ENCODE assay signal across 29 cellular contexts in genomic region chr1:223783676-223784075, GRCh38.
"Had no signal": no experiment of that assay in that cellular context is flagged by ENCODE, and none has a peak within 500 bp of the region (broad histone marks: within the 10 kb centered on the region; RNA-seq: fewer than 3 reads in every experiment).

No MANE protein-coding gene starts in this region.

- H3K9me3 ChIP-seq: adrenal gland, gastrocnemius medialis, left lung, mucosa of descending colon, psoas muscle, sigmoid colon, tibial artery, upper lobe of right lung had no signal

- H3K9me3 Mint-ChIP-seq: activated naive CD4-positive, alpha-beta T cell treated with anti-CD3 and anti-CD28 coated beads, Interleukin-2, amount 50 U/mL, for 72 hours; activated T-helper 2 cell treated with anti-CD3 and anti-CD28 coated beads, Interferon-gamma antibody, Interleukin-2, Interleukin-4, amounts not matched to agents 10 μg/mL and 5 μg/mL and 100 μg/mL, durations not matched to agents 14 hours and 24 hours and 36 hours; endodermal cell; neural crest cell; stimulated activated memory B cell treated with anti-CD40 and anti-IgM and Interleukin-4, amounts not matched to agents 10 μg/mL and 1 μg/mL and 100 μg/mL, for 72 hours; stimulated activated naive CD8-positive, alpha-beta T cell treated with anti-CD3 and anti-CD28 coated beads, Interleukin-15, amount 100 ng/mL, for 72 hours had no signal

- H3K27me3 Mint-ChIP-seq: activated CD4-positive, alpha-beta T cell treated with anti-CD3 and anti-CD28 coated beads for 36 hours; activated CD8-positive, alpha-beta memory T cell treated with anti-CD3 and anti-CD28 coated beads, Interleukin-2, amount 10 ng/mL, durations not matched to agents 7 days and 5 days; stimulated activated memory B cell treated with anti-CD40 and anti-IgM and Interleukin-4, amounts not matched to agents 10 μg/mL and 1 μg/mL and 100 μg/mL, for 72 hours; stimulated activated naive CD8-positive, alpha-beta T cell treated with anti-CD3 and anti-CD28 coated beads, Interleukin-15, amount 100 ng/mL, for 72 hours had no signal

- H2AFZ ChIP-seq: parathyroid adenoma had no signal

- H3K4me3 ChIP-seq: adrenal gland, gastrocnemius medialis, left lung, lung, mucosa of descending colon, psoas muscle, sigmoid colon, tibial artery, upper lobe of right lung had no signal

- H3K4me3 Mint-ChIP-seq: activated CD4-positive, alpha-beta T cell treated with anti-CD3 and anti-CD28 coated beads for 36 hours; activated CD8-positive, alpha-beta memory T cell treated with anti-CD3 and anti-CD28 coated beads, Interleukin-2, amount 10 ng/mL, durations not matched to agents 7 days and 5 days; activated CD8-positive, alpha-beta T cell treated with anti-CD3 and anti-CD28 coated beads, Interleukin-2, amount 10 ng/mL, durations not matched to agents 7 days and 5 days; endodermal cell; neural crest cell; stimulated activated memory B cell treated with anti-CD40 and anti-IgM and Interleukin-4, amounts not matched to agents 10 μg/mL and 1 μg/mL and 100 μg/mL, for 72 hours; stimulated activated naive CD8-positive, alpha-beta T cell treated with anti-CD3 and anti-CD28 coated beads, Interleukin-15, amount 100 ng/mL, for 72 hours had no signal

- H3K79me2 ChIP-seq: parathyroid adenoma had no signal

- H3K27ac ChIP-seq: adrenal gland, brain microvascular endothelial cell, gastrocnemius medialis, left lung, parathyroid adenoma, psoas muscle, sigmoid colon, upper lobe of right lung had no signal

- H3K4me1 ChIP-seq: gastrocnemius medialis, left lung, parathyroid adenoma, psoas muscle had no signal

- H3K27ac Mint-ChIP-seq: activated CD8-positive, alpha-beta memory T cell treated with anti-CD3 and anti-CD28 coated beads, Interleukin-2, amount 10 ng/mL, durations not matched to agents 7 days and 5 days; activated T-helper 2 cell treated with anti-CD3 and anti-CD28 coated beads, Interferon-gamma antibody, Interleukin-2, Interleukin-4, amounts not matched to agents 10 μg/mL and 5 μg/mL and 100 μg/mL, durations not matched to agents 14 hours and 24 hours and 36 hours; stimulated activated memory B cell treated with anti-CD40 and anti-IgM and Interleukin-4, amounts not matched to agents 10 μg/mL and 1 μg/mL and 100 μg/mL, for 72 hours had no signal

- DNase-seq: activated CD4-positive, alpha-beta T cell treated with anti-CD3 and anti-CD28 coated beads for 36 hours; activated CD4-positive, CD25-positive, alpha-beta regulatory T cell; activated CD8-positive, alpha-beta memory T cell treated with anti-CD3 and anti-CD28 coated beads, Interleukin-2, amount 10 ng/mL, durations not matched to agents 7 days and 5 days; activated CD8-positive, alpha-beta T cell treated with anti-CD3 and anti-CD28 coated beads, Interleukin-2, amount 10 ng/mL, durations not matched to agents 7 days and 5 days; adrenal gland; aorta; brain microvascular endothelial cell; caudate nucleus; gastrocnemius medialis; glutamatergic neuron; left lung; mucosa of descending colon; nucleus accumbens; psoas muscle; small intestine; stimulated activated CD4-positive, alpha-beta T cell treated with anti-CD3 and anti-CD28 coated beads, Interleukin-4, amount 100 ng/mL, for 24 hours; stimulated activated naive CD8-positive, alpha-beta T cell treated with anti-CD3 and anti-CD28 coated beads, Interleukin-15, amount 100 ng/mL, for 72 hours; substantia nigra; tibial artery; upper lobe of right lung had no signal

- ATAC-seq: activated CD4-positive, alpha-beta T cell treated with anti-CD3 and anti-CD28 coated beads for 36 hours; activated CD8-positive, alpha-beta memory T cell treated with anti-CD3 and anti-CD28 coated beads, Interleukin-2, amount 10 ng/mL, durations not matched to agents 7 days and 5 days; activated CD8-positive, alpha-beta T cell treated with anti-CD3 and anti-CD28 coated beads, Interleukin-2, amount 10 ng/mL, durations not matched to agents 7 days and 5 days; activated naive CD4-positive, alpha-beta T cell treated with anti-CD3 and anti-CD28 coated beads, Interleukin-2, amount 50 U/mL, for 72 hours; esophagus mucosa; left lung; mucosa of descending colon; stimulated activated memory B cell treated with anti-CD40 and anti-IgM and Interleukin-4, amounts not matched to agents 10 μg/mL and 1 μg/mL and 100 μg/mL, for 72 hours; stimulated activated naive CD8-positive, alpha-beta T cell treated with anti-CD3 and anti-CD28 coated beads, Interleukin-15, amount 100 ng/mL, for 72 hours; upper lobe of right lung had no signal

- H3K4me1 Mint-ChIP-seq: activated CD4-positive, alpha-beta T cell treated with anti-CD3 and anti-CD28 coated beads for 36 hours; stimulated activated memory B cell treated with anti-CD40 and anti-IgM and Interleukin-4, amounts not matched to agents 10 μg/mL and 1 μg/mL and 100 μg/mL, for 72 hours; stimulated activated naive CD8-positive, alpha-beta T cell treated with anti-CD3 and anti-CD28 coated beads, Interleukin-15, amount 100 ng/mL, for 72 hours had no signal

- H3K27me3 ChIP-seq: adrenal gland, brain microvascular endothelial cell, gastrocnemius medialis, left lung, sigmoid colon, tibial artery, upper lobe of right lung had no signal

- H3K9ac ChIP-seq: parathyroid adenoma had no signal
